In the genomic region with DNA sequence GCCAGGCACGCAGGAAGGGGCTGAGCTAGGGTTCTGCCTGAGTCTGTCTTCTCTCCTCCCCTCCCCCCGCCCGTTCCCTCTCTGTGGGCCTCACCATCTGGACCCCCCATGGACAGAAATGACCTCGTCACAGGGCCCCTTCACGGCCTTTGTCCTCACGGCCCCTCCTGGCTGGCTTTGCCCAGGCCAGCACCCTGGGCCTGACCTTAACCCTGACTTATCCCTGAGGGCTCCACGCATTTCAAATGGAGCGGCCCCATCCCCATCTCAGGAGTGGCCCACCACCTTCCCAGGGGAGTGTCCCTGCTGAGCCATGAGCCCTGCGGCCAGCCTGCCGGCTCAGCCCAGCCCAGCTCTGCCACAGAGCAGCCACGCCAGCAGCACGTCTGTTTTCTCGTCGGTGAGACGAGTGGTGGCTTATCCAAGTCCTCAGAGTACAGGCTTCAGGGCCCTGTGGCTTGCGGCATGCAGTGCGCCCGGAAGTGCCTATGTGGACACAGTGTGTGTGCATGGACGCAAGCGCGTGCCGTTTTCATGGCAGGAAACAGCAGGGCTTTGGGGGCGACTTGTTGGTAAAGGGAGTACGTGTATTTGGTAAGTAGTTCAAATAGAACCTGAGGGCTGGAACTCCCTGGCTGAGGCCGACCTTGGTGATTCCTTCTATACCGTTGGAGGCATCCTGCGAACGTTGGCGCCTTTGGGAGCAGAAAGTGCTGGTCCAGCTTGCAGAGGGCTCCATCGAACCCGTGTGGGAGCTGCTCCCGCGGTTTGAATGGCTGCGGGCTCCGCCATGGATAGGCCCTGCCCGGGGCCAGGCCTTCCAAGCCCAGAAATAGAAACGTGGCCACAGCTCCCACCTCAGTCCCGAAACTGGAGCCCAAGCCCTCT, we compare ENCODE assay signal across 16 cellular contexts. TPM values are rescaled to one million over a fixed set of nuclear protein-coding genes. Genes with fewer than 3 reads are reported as not detected.
A peak's percentile ranks its signal among the peaks of the same experiment; 100 is the strongest.
DNase-seq lines count a peak whose midpoint lies in the region; ATAC-seq lines count a peak whose summit lies in the region.
"Had no signal": no experiment of that assay in that cellular context is flagged by ENCODE, and none has a peak within 500 bp of the region (broad histone marks: within the 10 kb centered on the region; RNA-seq: fewer than 3 reads in every experiment).

No MANE protein-coding gene starts in this region.

- H2AK5ac ChIP-seq in neuronal stem cell (ENCODE audit: low read depth, low read length), result no peak overlapping the region

- H3K9ac ChIP-seq in neuronal stem cell (ENCODE audit: low read depth, low read length, poor library complexity), result peak overlapping the region; percentile 12

- ATAC-seq in activated T-helper 17 cell treated with anti-CD3 and anti-CD28 coated beads, Interleukin-2, amount 50 U/mL, for 72 hours (replicated peaks), result no peak
- no peak for ATAC-seq in GM18519 (IDR thresholded peaks at IDR 0.05; ENCODE audit: low FRiP score, unreplicated experiment)
- ATAC-seq: Right ventricle myocardium inferior had no signal

- H3K4me1 ChIP-seq in neuronal stem cell (ENCODE audit: control insufficient read depth in 2 of 2, insufficient read depth in 1 of 2, low read depth in 1 of 2, low read length in 2 of 2), result peaks cover 11 to 15% of the 10 kb centered on the region in 2 donors

- H2BK15ac ChIP-seq in neuronal stem cell (ENCODE audit: low read length), result peak overlapping the region; percentile 2

- no peak overlapping the region for H4K8ac ChIP-seq in neuronal stem cell (ENCODE audit: low read depth, low read length)

- H3K4me3 Mint-ChIP-seq in activated T-helper 17 cell treated with anti-CD3 and anti-CD28 coated beads, Interleukin-2, amount 50 U/mL, for 72 hours, result peak overlapping the region; percentile 55

- H3K27ac Mint-ChIP-seq in activated T-helper 17 cell treated with anti-CD3 and anti-CD28 coated beads, Interleukin-2, amount 50 U/mL, for 72 hours, result no peak overlapping the region

- H3K4me3 ChIP-seq in neuronal stem cell (ENCODE audit: low read length in 2 of 2), result no peak overlapping the region

- peaks cover 17% of the 10 kb centered on the region for H3K79me1 ChIP-seq in neuronal stem cell (ENCODE audit: low read depth, low read length)

- no peak overlapping the region for H3K23ac ChIP-seq in neuronal stem cell (ENCODE audit: low read depth, low read length, poor library complexity)

- H3K4me1 Mint-ChIP-seq in activated T-helper 17 cell treated with anti-CD3 and anti-CD28 coated beads, Interleukin-2, amount 50 U/mL, for 72 hours, result no peaks in the 10 kb centered on the region

- H3K27me3 Mint-ChIP-seq in activated T-helper 17 cell treated with anti-CD3 and anti-CD28 coated beads, Interleukin-2, amount 50 U/mL, for 72 hours, result no peaks in the 10 kb centered on the region

- no peak overlapping the region for H2AFZ ChIP-seq in neuronal stem cell (ENCODE audit: low read length)

- no peaks in the 10 kb centered on the region for H3K9me3 ChIP-seq in neuronal stem cell (replicated peaks in 1 of 2; ENCODE audit: control insufficient read depth in 2 of 2, insufficient read depth in 1 of 2, low read depth in 1 of 2, low read length in 2 of 2)
- H3K9me3 ChIP-seq: spleen had no signal

- H3K4ac ChIP-seq in neuronal stem cell (ENCODE audit: low read length), result no peak overlapping the region

- H3K18ac ChIP-seq in neuronal stem cell (ENCODE audit: low read length), result peak overlapping the region; percentile 53

- DNase-seq in activated CD4-positive, alpha-beta T cell treated with anti-CD3 and anti-CD28 coated beads for 48 hours, result peak; percentile 22
- DNase-seq in activated CD4-positive, alpha-beta T cell treated with anti-CD3 and anti-CD28 coated beads for 1 hour, result no peak
- DNase-seq in KBM-7 (peak; percentile 17), neuronal stem cell (ENCODE audit: low spot score) (no peak), mesenteric fat pad (ENCODE audit: low spot score) (no peak), HPDE6-E6E7 (ENCODE audit: extremely low spot score) (no peak)
- DNase-seq: dermis blood vessel endothelial cell, NCI-H1105, NCI-H510A had no signal

- in situ Hi-C loops in KBM-7 (cut with MboI; ENCODE audit: low pct_unique_long_range_greater_than_20kb, low sequenced_read_pairs), result no loop called here

- no peak overlapping the region for H3K4me2 ChIP-seq in neuronal stem cell (ENCODE audit: insufficient read depth, low read length, poor library complexity, severe bottlenecking)

- H2BK5ac ChIP-seq in neuronal stem cell (ENCODE audit: low read length), result no peak overlapping the region

- WGBS in neuronal stem cell (ENCODE audit: extremely low coverage in 2 of 2, insufficient read length in 2 of 2, insufficient replicate concordance in 1 of 2), 2 donors, result no CpG with 5 or more reads among the region's 38 CpGs

- H3K36me3 Mint-ChIP-seq in activated T-helper 17 cell treated with anti-CD3 and anti-CD28 coated beads, Interleukin-2, amount 50 U/mL, for 72 hours (ENCODE audit: low read depth), result no peaks in the 10 kb centered on the region

- H3K27ac ChIP-seq in neuronal stem cell (replicated peaks; ENCODE audit: low read length), result no peak overlapping the region

- H2BK120ac ChIP-seq in neuronal stem cell (ENCODE audit: low read depth, low read length), result no peak overlapping the region

- H3K27me3 ChIP-seq in neuronal stem cell (ENCODE audit: control insufficient read depth in 3 of 3, insufficient read depth in 3 of 3, low read depth in 1 of 3, low read length in 3 of 3), result no peaks in the 10 kb centered on the region

- peaks cover 0 to 2% of the 10 kb centered on the region in 2 donors for H3K36me3 ChIP-seq in neuronal stem cell (replicated peaks in 1 of 2; ENCODE audit: control insufficient read depth in 2 of 2, insufficient read depth in 2 of 2, low read length in 2 of 2)

- H3K14ac ChIP-seq in neuronal stem cell (ENCODE audit: low read length), result peak overlapping the region; percentile 71

- H2BK12ac ChIP-seq in neuronal stem cell (ENCODE audit: low read length), result peak overlapping the region; percentile 46

- H3K9me3 Mint-ChIP-seq in activated T-helper 17 cell treated with anti-CD3 and anti-CD28 coated beads, Interleukin-2, amount 50 U/mL, for 72 hours, result no peaks in the 10 kb centered on the region

- H4K91ac ChIP-seq in neuronal stem cell (ENCODE audit: low read depth, low read length, poor library complexity), result no peak overlapping the region

RNA-seq across cellular contexts. Expression of gene LRCOL1, which starts 52.2 kb away (rescaled TPM):
- not detected for total RNA-seq in activated T-helper 17 cell treated with anti-CD3 and anti-CD28 coated beads, Interleukin-2, amount 50 U/mL, for 72 hours
- 0.46 TPM for polyA plus RNA-seq in neuronal stem cell (2013, experiment 1 of 2)
- polyA plus RNA-seq in neuronal stem cell (2013, experiment 2 of 2), result 0.55 TPM
- total RNA-seq in mesenteric fat pad, result not detected
- total RNA-seq: fibroblast of villous mesenchyme, kidney epithelial cell, Right ventricle myocardium inferior, urinary bladder had no signal

Comparison
In these comparisons a context has a peak if more than half of its experiments do, and no peak if none do; other contexts are left out.
1. DNase-seq: peak in activated CD4-positive, alpha-beta T cell treated with anti-CD3 and anti-CD28 coated beads for 48 hours (single experiment) and KBM-7 (single experiment); none in activated CD4-positive, alpha-beta T cell treated with anti-CD3 and anti-CD28 coated beads for 1 hour (single experiment), neuronal stem cell (single experiment), mesenteric fat pad (single experiment) and HPDE6-E6E7 (single experiment).